12 cellular contexts compared by ENCODE assay signal in the genomic region with DNA sequence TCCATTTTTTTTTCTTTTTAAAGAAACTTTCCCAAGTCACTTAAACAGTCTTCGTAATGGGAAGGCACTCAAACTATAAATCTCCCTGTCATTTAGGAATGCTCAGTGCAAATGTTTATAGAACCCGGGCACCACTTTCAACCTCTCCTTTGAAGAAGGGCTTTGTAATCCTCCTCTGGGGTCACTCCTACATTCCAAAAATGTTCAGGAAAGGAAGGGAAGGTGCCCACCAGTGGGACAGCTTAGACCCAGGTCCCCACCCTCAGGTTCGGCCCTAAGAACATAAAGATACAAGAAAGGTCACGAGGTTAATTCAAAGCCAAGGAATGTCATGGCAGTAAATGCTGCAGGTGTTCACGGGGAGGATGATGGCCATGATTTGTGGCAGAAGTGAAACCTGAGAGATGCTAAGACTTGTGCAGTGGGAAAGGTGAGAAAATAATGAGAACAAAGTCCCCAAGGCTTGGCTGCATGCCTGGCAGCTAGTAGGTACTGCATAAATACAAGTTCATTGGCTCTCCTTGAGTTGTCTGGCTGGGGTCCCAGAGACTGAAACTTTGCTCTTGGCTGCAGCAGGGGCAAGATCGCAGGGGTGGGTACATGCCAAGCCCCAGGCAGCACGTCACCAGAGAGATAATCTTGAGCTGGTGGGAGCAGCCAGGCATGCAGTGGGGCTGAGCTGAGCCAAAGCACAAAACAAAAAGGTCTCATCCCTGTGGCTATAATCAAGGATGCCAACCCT. TPM values are rescaled to one million over a fixed set of nuclear protein-coding genes. Genes with fewer than 3 reads are reported as not detected.
DNase-seq lines count a peak whose midpoint lies in the region; ATAC-seq, FAIRE-seq and TF ChIP-seq lines count a peak whose summit lies in the region.
"Had no signal": no experiment of that assay in that cellular context is flagged by ENCODE, and none has a peak within 500 bp of the region (broad histone marks: within the 10 kb centered on the region; RNA-seq: fewer than 3 reads in every experiment).

No MANE protein-coding gene starts in this region.

- no peak overlapping the region for H2AFZ ChIP-seq in K562 (ENCODE audit: low read depth, low read length)

- peak; percentile 91 for DNase-seq in LoVo (ENCODE audit: low spot score)
- DNase-seq in K562 (ENCODE audit: extremely low read depth in 1 of 4, low spot score in 3 of 4), result no peak
- DNase-seq in psoas muscle, result no peak
- DNase-seq in activated T-cell treated with anti-CD3 and anti-CD28 coated beads, Interleukin-2, amount 50 U/mL, for 48 hours, result no peak
- no peak for DNase-seq in GM13977 (ENCODE audit: low spot score)
- DNase-seq: activated CD4-positive, alpha-beta T cell treated with anti-CD3 and anti-CD28 coated beads, Interleukin-2, amount 50 U/mL, for 1 hour; activated naive CD4-positive, alpha-beta T cell had no signal

- POLR2A ChIA-PET in K562 (lab: Yijun Ruan, JAX), result interaction anchor here (0.6 to 1.1 kb wide), 7 partner anchors 9 to 92 kb away, joined by 3 to 5 read pairs (median 3); no protein-coding TSS in a partner anchor

- no peaks in the 10 kb centered on the region for H3K9me1 ChIP-seq in K562 (ENCODE audit: control insufficient read depth, insufficient read depth, low read length)

- H3K4me3 ChIP-seq in K562, result no peak overlapping the region
- H3K4me3 ChIP-seq in mesodermal cell (ENCODE audit: extremely low read depth, insufficient read depth, low read length, poor library complexity, severe bottlenecking), result no peak overlapping the region
- no peak overlapping the region for H3K4me3 ChIP-seq in psoas muscle
- H3K4me3 ChIP-seq: BLaER1, thoracic aorta had no signal

- no peak for ATAC-seq in K562
- no peak for ATAC-seq in HG02970 (IDR thresholded peaks at IDR 0.05; ENCODE audit: low FRiP score, unreplicated experiment)
- no peak for ATAC-seq in psoas muscle

- H3K9me3 ChIP-seq in K562 (replicated peaks; ENCODE audit: control insufficient read depth, insufficient read depth, low read depth, low read length) (no peaks in the 10 kb centered on the region), mesodermal cell (ENCODE audit: control insufficient read depth, low read length) (no peaks in the 10 kb centered on the region), psoas muscle (no peaks in the 10 kb centered on the region)
- H3K9me3 ChIP-seq: BLaER1, thoracic aorta had no signal

- no peak for TF ChIP-seq POLR2A in K562 (conservative IDR thresholded peaks at IDR 0.05)

- peaks cover 3 to 12% of the 10 kb centered on the region in 2 experiments; a peak in 4 of 5 replicates for H3K4me1 ChIP-seq in K562 (replicated peaks in 1 of 2; ENCODE audit: control insufficient read depth in 2 of 2, insufficient read depth in 2 of 2, low read length in 2 of 2)
- H3K4me1 ChIP-seq in mesodermal cell (ENCODE audit: control insufficient read depth, insufficient read depth, low read length, poor library complexity, severe bottlenecking), result peaks cover 52% of the 10 kb centered on the region
- no peaks in the 10 kb centered on the region for H3K4me1 ChIP-seq in psoas muscle
- H3K4me1 ChIP-seq: BLaER1 had no signal

- no peak for TF ChIP-seq CTCF in C4-2B (conservative IDR thresholded peaks at IDR 0.05)
- TF ChIP-seq CTCF in K562 (IDR thresholded peaks at IDR 0.05 in 2 of 3, conservative IDR thresholded peaks at IDR 0.05 in 1 of 3; ENCODE audit: insufficient read depth in 2 of 3, low read depth in 1 of 3, low read length in 3 of 3), result no peak
- no peak for TF ChIP-seq CTCF in psoas muscle (IDR thresholded peaks at IDR 0.05)
- TF ChIP-seq CTCF in GM13977 (IDR thresholded peaks at IDR 0.05; ENCODE audit: extremely low read depth, insufficient read depth, missing control alignments), result no peak

- no peak for FAIRE-seq in K562 (lab: Jason Lieb, UNC)

- 18% methylated on average over 7 of the region's 7 CpGs for WGBS in K562 (ENCODE audit: insufficient coverage, low coverage, missing lambda C conversion rate)
- whole genome bisulfite sequencing in mesodermal cell (ENCODE audit: insufficient coverage in 2 of 2), 2 experiments, result 86 to 92% methylated on average over 7 of the region's 7 CpGs
- WGBS in psoas muscle, 3 donors, result 28 to 45% (median 32%) methylated on average over 7 of the region's 7 CpGs

- H4K20me1 ChIP-seq in K562 (replicated peaks; ENCODE audit: control insufficient read depth, insufficient read depth, low read length), result no peaks in the 10 kb centered on the region
- H4K20me1 ChIP-seq: BLaER1 had no signal

- H3K79me2 ChIP-seq in K562 (ENCODE audit: control insufficient read depth, insufficient read depth, low read length), result no peaks in the 10 kb centered on the region

- TF ChIP-seq RAD21 in K562 (CRISPR knock-in tag; conservative IDR thresholded peaks at IDR 0.05 in 1 of 2, IDR thresholded peaks at IDR 0.05 in 1 of 2), result no peak

- H3K4me2 ChIP-seq in K562 (ENCODE audit: insufficient read depth, low read length), result no peak overlapping the region
- H3K4me2 ChIP-seq: BLaER1 had no signal

- H3K36me3 ChIP-seq in K562 (ENCODE audit: control insufficient read depth, insufficient read depth, low read length) (no peaks in the 10 kb centered on the region), mesodermal cell (ENCODE audit: control insufficient read depth, insufficient read depth, low read length) (no peaks in the 10 kb centered on the region), psoas muscle (ENCODE audit: insufficient read depth in 1 of 2, low read depth in 1 of 2) (no peaks in the 10 kb centered on the region)
- H3K36me3 ChIP-seq: BLaER1, thoracic aorta had no signal

- in situ Hi-C loops in K562 (cut with MboI), result no loop called here
- in situ Hi-C loops in GM13977 (cut with MboI; ENCODE audit: low pct_unique_long_range_greater_than_20kb, low sequenced_read_pairs, unreplicated experiment), result no loop called here

- no TSS peak for BruUV-seq in K562 (replicated peaks; lab: Mats Ljungman, UMichigan)

- H3K27ac ChIP-seq in C4-2B, result peak overlapping the region; percentile 48
- no peak overlapping the region for H3K27ac ChIP-seq in K562 (ENCODE audit: extremely low read depth, low read depth, low read length)
- H3K27ac ChIP-seq in mesodermal cell (ENCODE audit: low read depth, low read length, severe bottlenecking), result peak overlapping the region; percentile 51
- H3K27ac ChIP-seq in psoas muscle, result no peak overlapping the region
- H3K27ac ChIP-seq: BLaER1, thoracic aorta had no signal

- intact Hi-C loops in K562 (cut with micrococcal nuclease) (no loop called here), psoas muscle (cut with DNase I) (loop anchor here in 1 of 2 donors (10.0 kb wide), 1 partner anchor 595 kb away; no protein-coding TSS in a partner anchor)

- H3K9ac ChIP-seq in K562 (ENCODE audit: insufficient read depth in 1 of 2, low read depth in 2 of 2, low read length in 2 of 2), result no peak overlapping the region
- H3K9ac ChIP-seq: BLaER1 had no signal

- CTCF ChIA-PET in K562 (lab: Yijun Ruan, JAX; ENCODE audit: low intra/inter-chr PET ratio), result no interaction called here

- H3K27me3 ChIP-seq in K562 (ENCODE audit: control insufficient read depth in 2 of 2, insufficient read depth in 2 of 2, low read length in 2 of 2) (no peaks in the 10 kb centered on the region), psoas muscle (ENCODE audit: insufficient read depth in 3 of 3, low read length in 2 of 3) (peaks cover 0 to 18% (median 7%) of the 10 kb centered on the region in 3 donors)

- TF ChIP-seq EP300 in K562 (IDR thresholded peaks at IDR 0.05; ENCODE audit: low read length), result no peak

RNA-seq across cellular contexts. Expression of a gene that starts 21.1 kb away (rescaled TPM):
- total RNA-seq in K562 (2011; cell fraction: chromatin; rRNA removed; ENCODE audit: low replicate concordance), result 104 and 217 TPM in 2 replicates
- total RNA-seq in K562 (2011; cell fraction: nucleolus; rRNA removed), result 123 and 155 TPM in 2 replicates
- 141 and 184 TPM in 2 replicates for total RNA-seq in K562 (2011; cell fraction: nucleoplasm; rRNA removed)
- 486 and 561 TPM in 2 replicates for total RNA-seq in K562 (2014; rRNA removed)
- 206 and 246 TPM in 2 replicates for total RNA-seq in K562 (2014; rRNA removed; fragmentation: Illumina TruSeq; extraction: Trizol)
- total RNA-seq in K562 (2015; rRNA removed; fragmentation: Illumina TruSeq; extraction: Trizol), result 279 and 281 TPM in 2 replicates
- 332 and 346 TPM in 2 replicates for total RNA-seq in K562 (2021)
- 349 and 358 TPM in 2 replicates for polyA plus RNA-seq in K562 (2011; rRNA removed)
- 448 and 603 TPM in 2 replicates for polyA plus RNA-seq in K562 (2011; cell fraction: cytosol; rRNA removed)
- polyA plus RNA-seq in K562 (2011; cell fraction: nucleus; rRNA removed), result 384 and 542 TPM in 2 replicates
- polyA plus RNA-seq in K562 (2012), result 369 and 519 TPM in 2 replicates
- polyA plus RNA-seq in K562 (2014; fragmentation: Illumina TruSeq; extraction: Trizol), result 323 and 346 TPM in 2 replicates
- polyA plus RNA-seq in K562 (2014; fragmentation: Nextera tagmentation; extraction: Ambion mirVana), result 10 to 100 TPM; 26.3 to 34.2 TPM
- 231 and 235 TPM in 2 replicates for polyA plus RNA-seq in K562 (2014; rRNA removed)
- polyA minus RNA-seq in K562 (2011; rRNA and poly(A)+ RNA removed), result 306 and 320 TPM in 2 replicates
- polyA minus RNA-seq in K562 (2011; cell fraction: cytosol; rRNA and poly(A)+ RNA removed), result 439 and 476 TPM in 2 replicates
- polyA minus RNA-seq in K562 (2011; cell fraction: nucleus; rRNA and poly(A)+ RNA removed), result 86.2 and 137 TPM in 2 replicates
- polyA plus RNA-seq in mesodermal cell (2013, experiment 1 of 2), result 2,534 TPM
- 2,467 TPM for polyA plus RNA-seq in mesodermal cell (2013, experiment 2 of 2)
- 1 to 10 TPM in 3 of 4 donors, under 1 TPM in 1; 0.99 to 1.7 (median 1.4) TPM for total RNA-seq in psoas muscle
- 1 to 10 TPM in 2 of 3 donors, under 1 TPM in 1; 0.39 to 1.6 (median 1.3) TPM for polyA plus RNA-seq in psoas muscle

RNA-seq across cellular contexts. Expression of a gene that starts 36.3 kb away (rescaled TPM):
- total RNA-seq in K562 (2011; cell fraction: chromatin; rRNA removed; ENCODE audit: low replicate concordance), result 260 and 374 TPM in 2 replicates
- total RNA-seq in K562 (2011; cell fraction: nucleolus; rRNA removed), result 137 and 149 TPM in 2 replicates
- total RNA-seq in K562 (2011; cell fraction: nucleoplasm; rRNA removed), result 211 and 264 TPM in 2 replicates
- 617 and 636 TPM in 2 replicates for total RNA-seq in K562 (2014; rRNA removed)
- total RNA-seq in K562 (2014; rRNA removed; fragmentation: Illumina TruSeq; extraction: Trizol), result 669 and 710 TPM in 2 replicates
- 624 and 636 TPM in 2 replicates for total RNA-seq in K562 (2015; rRNA removed; fragmentation: Illumina TruSeq; extraction: Trizol)
- total RNA-seq in K562 (2021), result 535 and 617 TPM in 2 replicates
- 489 and 497 TPM in 2 replicates for polyA plus RNA-seq in K562 (2011; rRNA removed)
- 278 and 542 TPM in 2 replicates for polyA plus RNA-seq in K562 (2011; cell fraction: cytosol; rRNA removed)
- polyA plus RNA-seq in K562 (2011; cell fraction: nucleus; rRNA removed), result 180 and 236 TPM in 2 replicates
- 383 and 523 TPM in 2 replicates for polyA plus RNA-seq in K562 (2012)
- 552 and 578 TPM in 2 replicates for polyA plus RNA-seq in K562 (2014; fragmentation: Illumina TruSeq; extraction: Trizol)
- 100 to 1,000 TPM; 138 to 150 TPM for polyA plus RNA-seq in K562 (2014; fragmentation: Nextera tagmentation; extraction: Ambion mirVana)
- 312 and 317 TPM in 2 replicates for polyA plus RNA-seq in K562 (2014; rRNA removed)
- 1,377 and 1,493 TPM in 2 replicates for polyA minus RNA-seq in K562 (2011; rRNA and poly(A)+ RNA removed)
- polyA minus RNA-seq in K562 (2011; cell fraction: cytosol; rRNA and poly(A)+ RNA removed), result 466 and 538 TPM in 2 replicates
- 102 and 253 TPM in 2 replicates for polyA minus RNA-seq in K562 (2011; cell fraction: nucleus; rRNA and poly(A)+ RNA removed)
- polyA plus RNA-seq in mesodermal cell (2013, experiment 1 of 2), result 346 TPM
- polyA plus RNA-seq in mesodermal cell (2013, experiment 2 of 2), result 376 TPM
- total RNA-seq in psoas muscle, result 100 to 1,000 TPM; 565 to 669 (median 617) TPM
- polyA plus RNA-seq in psoas muscle, result 100 to 1,000 TPM; 150 to 304 (median 207) TPM

Comparison
In these comparisons a context has a peak if more than half of its experiments do, and no peak if none do; other contexts are left out.
1. H3K27ac ChIP-seq: peak in C4-2B (single experiment) and mesodermal cell (single experiment); none in K562 (single experiment) and psoas muscle (single experiment).
2. RNA of a gene that starts 21.1 kb away (total RNA-seq): 104 to 561 TPM in K562; 0.99 to 1.7 TPM in psoas muscle; every median in the first group is over 10 times any median in the second.